Comparison of ENCODE assay signal across 8 cellular contexts in the genomic region with DNA sequence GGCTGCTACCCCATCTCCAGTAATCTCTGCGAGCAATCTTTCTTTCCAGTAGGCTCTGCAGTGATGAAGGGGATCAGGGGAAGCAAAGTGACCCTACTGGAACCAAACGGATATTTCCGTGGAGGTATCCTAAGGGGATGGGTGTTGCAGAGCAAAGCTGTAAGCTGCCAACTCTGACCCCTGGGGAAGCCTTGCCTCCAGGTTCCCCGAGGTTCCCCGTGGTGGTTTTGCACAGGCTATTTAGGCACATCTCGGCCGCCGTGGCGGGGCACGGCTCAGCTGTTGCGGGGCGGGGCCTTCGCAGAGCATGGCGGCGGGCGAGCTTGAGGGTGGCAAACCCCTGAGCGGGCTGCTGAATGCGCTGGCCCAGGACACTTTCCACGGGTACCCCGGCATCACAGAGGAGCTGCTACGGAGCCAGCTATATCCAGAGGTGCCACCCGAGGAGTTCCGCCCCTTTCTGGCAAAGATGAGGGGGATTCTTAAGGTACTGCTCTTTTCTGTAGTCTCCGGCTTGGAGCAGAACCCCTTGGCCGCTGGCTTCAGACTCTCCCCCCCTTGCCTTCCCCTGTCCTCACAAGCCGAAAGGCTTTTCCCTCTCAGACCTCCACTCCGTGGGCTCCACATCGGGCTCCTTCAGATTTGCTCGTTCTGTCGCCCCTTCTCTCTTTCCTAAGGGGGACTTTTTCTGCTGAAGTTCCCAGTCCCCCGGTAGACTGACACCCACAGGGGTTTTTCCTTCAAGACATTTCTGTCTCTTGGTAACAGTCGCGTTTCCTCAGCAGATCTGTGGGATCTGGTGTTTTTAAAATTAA. TPM values are rescaled to one million over a fixed set of nuclear protein-coding genes. Genes with fewer than 3 reads are reported as not detected.
DNase-seq lines count a peak whose midpoint lies in the region; ATAC-seq and TF ChIP-seq lines count a peak whose summit lies in the region.

COMMD1 (plus strand) TSS at position 303 of the 815 bp plus-strand sequence; CDS start at position 308, 5 bp downstream.

- H3K4me3 ChIP-seq in BJ (ENCODE audit: low read depth, low read length) (peak within 1 kb of the TSS; percentile 72), dorsolateral prefrontal cortex (peak within 1 kb of the TSS; percentile 38 to 98 (median 85)), lower lobe of right lung (peak within 1 kb of the TSS; percentile 88)

- intact Hi-C loops in dorsolateral prefrontal cortex (cut with DNase I) = loop anchor here in 1 of 2 donors (2.0 to 10.0 kb wide), 2 partner anchors 15 to 371 kb away; partner anchors contain the start of gene XPO1
- intact Hi-C loops in lower lobe of right lung (cut with DNase I) = no loop called here

- H3K27me3 Mint-ChIP-seq in activated CD4-positive, alpha-beta memory T cell treated with anti-CD3 and anti-CD28 coated beads, Interleukin-2, amount 10 ng/mL, durations not matched to agents 7 days and 5 days = no peaks in the 10 kb centered on the region

- POLR2A ChIA-PET in BJ (lab: Charles Lee) = no interaction called here
- POLR2A ChIA-PET in activated CD4-positive, alpha-beta memory T cell treated with anti-CD3 and anti-CD28 coated beads, Interleukin-2, amount 10 ng/mL, durations not matched to agents 7 days and 5 days (lab: Charles Lee) = interaction anchor here (0.6 to 2.0 kb wide), 5 partner anchors 16 to 403 kb away, joined by 3 to 7 read pairs (median 5); partner anchors contain the start of genes CCT4 and FAM161A

- H3K36me3 Mint-ChIP-seq in activated CD4-positive, alpha-beta memory T cell treated with anti-CD3 and anti-CD28 coated beads, Interleukin-2, amount 10 ng/mL, durations not matched to agents 7 days and 5 days (ENCODE audit: low read depth) = no peaks in the 10 kb centered on the region

- H3K36me3 ChIP-seq in BJ (ENCODE audit: control insufficient read depth, insufficient read depth, low read length) (no peaks in the 10 kb centered on the region), lower lobe of right lung (no peaks in the 10 kb centered on the region)

- peaks cover 22% of the 10 kb centered on the region for H3K4me1 ChIP-seq in lower lobe of right lung

- no peaks in the 10 kb centered on the region for H3K9me3 ChIP-seq in lower lobe of right lung

- H3K9me3 Mint-ChIP-seq in activated CD4-positive, alpha-beta memory T cell treated with anti-CD3 and anti-CD28 coated beads, Interleukin-2, amount 10 ng/mL, durations not matched to agents 7 days and 5 days = no peaks in the 10 kb centered on the region

- ATAC-seq in HG03378 (IDR thresholded peaks at IDR 0.05; ENCODE audit: unreplicated experiment) (peak; percentile 93), lower lobe of right lung (peak; percentile 98 to 100)

- CTCF ChIA-PET in BJ (lab: Yijun Ruan, JAX) = interaction anchor here (0.9 to 1.4 kb wide), 4 partner anchors 11 to 506 kb away, joined by 3 to 4 read pairs (median 4); no protein-coding TSS in a partner anchor
- CTCF ChIA-PET in activated CD4-positive, alpha-beta memory T cell treated with anti-CD3 and anti-CD28 coated beads, Interleukin-2, amount 10 ng/mL, durations not matched to agents 7 days and 5 days (lab: Charles Lee) = interaction anchor here (0.7 to 0.9 kb wide), 3 partner anchors 9 to 400 kb away, joined by 3 to 4 read pairs (median 3); no protein-coding TSS in a partner anchor

- peak within 1 kb of the TSS; percentile 54 for H3K27ac Mint-ChIP-seq in activated CD4-positive, alpha-beta memory T cell treated with anti-CD3 and anti-CD28 coated beads, Interleukin-2, amount 10 ng/mL, durations not matched to agents 7 days and 5 days

- DNase-seq in BJ (ENCODE audit: low read depth) = peak; percentile 17
- DNase-seq in NCI-H82 (lab: John Stamatoyannopoulos, UW) = peak; percentile 86
- DNase-seq in activated CD4-positive, alpha-beta memory T cell treated with anti-CD3 and anti-CD28 coated beads, Interleukin-2, amount 10 ng/mL, durations not matched to agents 7 days and 5 days = peak; percentile 88
- peak; percentile 80 to 93 (median 88) for DNase-seq in dorsolateral prefrontal cortex
- peak; percentile 91 for DNase-seq in lower lobe of right lung
- peak; percentile 68 to 84 (median 73) for DNase-seq in stimulated activated CD4-positive, alpha-beta T cell treated with anti-CD3 and anti-CD28 coated beads, TNF-alpha, amount 100 ng/mL, for 24 hours (ENCODE audit: low read depth in 3 of 3)

- TF ChIP-seq POLR2A in GM19193 (IDR thresholded peaks at IDR 0.05; ENCODE audit: extremely low read depth, insufficient read depth, insufficient read length) = peak; percentile 94

- TF ChIP-seq CTCF in BJ (IDR thresholded peaks at IDR 0.05; ENCODE audit: insufficient read depth, low read depth, low read length) = no peak
- peak in 24 of 56 donors; percentile 3 to 42 (median 23) for TF ChIP-seq CTCF in dorsolateral prefrontal cortex (IDR thresholded peaks at IDR 0.05 in 54 of 56, conservative IDR thresholded peaks at IDR 0.05 in 2 of 56; ENCODE audit: low read depth in 1 of 56, partially characterized antibody in 56 of 56)
- TF ChIP-seq CTCF in lower lobe of right lung (IDR thresholded peaks at IDR 0.05) = no peak

- peaks cover 24% of the 10 kb centered on the region for H3K4me1 Mint-ChIP-seq in activated CD4-positive, alpha-beta memory T cell treated with anti-CD3 and anti-CD28 coated beads, Interleukin-2, amount 10 ng/mL, durations not matched to agents 7 days and 5 days

- peak within 1 kb of the TSS; percentile 93 for H3K4me3 Mint-ChIP-seq in activated CD4-positive, alpha-beta memory T cell treated with anti-CD3 and anti-CD28 coated beads, Interleukin-2, amount 10 ng/mL, durations not matched to agents 7 days and 5 days

- H3K27me3 ChIP-seq in BJ (ENCODE audit: control insufficient read depth, insufficient read depth, low read length) = no peaks in the 10 kb centered on the region
- H3K27me3 ChIP-seq in dorsolateral prefrontal cortex = no peaks in the 10 kb centered on the region
- H3K27me3 ChIP-seq in lower lobe of right lung (ENCODE audit: low read depth) = no peaks in the 10 kb centered on the region

- peak within 1 kb of the TSS; percentile 1 to 91 (median 79) for H3K27ac ChIP-seq in dorsolateral prefrontal cortex
- peak within 1 kb of the TSS; percentile 78 for H3K27ac ChIP-seq in lower lobe of right lung

RNA-seq across cellular contexts. Expression of gene COMMD1, which starts in this region (rescaled TPM):
- polyA plus RNA-seq in BJ (2011; rRNA removed) = 44.6 and 50.5 TPM in 2 replicates
- polyA minus RNA-seq in BJ (2011; rRNA and poly(A)+ RNA removed) = 15.5 and 16.7 TPM in 2 replicates
- 10 to 100 TPM; 25.4 to 26.9 TPM for total RNA-seq in activated CD4-positive, alpha-beta memory T cell treated with anti-CD3 and anti-CD28 coated beads, Interleukin-2, amount 10 ng/mL, durations not matched to agents 7 days and 5 days
- total RNA-seq in dorsolateral prefrontal cortex = 10 to 100 TPM; 29.8 to 52.8 (median 41.1) TPM
- 26.6 TPM for total RNA-seq in lower lobe of right lung

Comparison
In these comparisons a context has a peak if more than half of its experiments do, and no peak if none do; other contexts are left out.
1. Peak in every context shown above with its lines: DNase-seq, ATAC-seq, H3K4me3 ChIP-seq and H3K27ac ChIP-seq.
2. DNase-seq: peak in every context shown above with its lines; median percentile 91 in lower lobe of right lung; 88 in activated CD4-positive, alpha-beta memory T cell treated with anti-CD3 and anti-CD28 coated beads, Interleukin-2, amount 10 ng/mL, durations not matched to agents 7 days and 5 days; 88 in dorsolateral prefrontal cortex; 86 in NCI-H82; 73 in stimulated activated CD4-positive, alpha-beta T cell treated with anti-CD3 and anti-CD28 coated beads, TNF-alpha, amount 100 ng/mL, for 24 hours; 17 in BJ.